17 cellular contexts compared by ENCODE assay signal in genomic region chr12:16266085-16266484, GRCh38. TPM values are rescaled to one million over a fixed set of nuclear protein-coding genes. Genes with fewer than 3 reads are reported as not detected.
DNase-seq lines count a peak whose midpoint lies in the region; ATAC-seq and TF ChIP-seq lines count a peak whose summit lies in the region.
"Had no signal": no experiment of that assay in that cellular context is flagged by ENCODE, and none has a peak within 500 bp of the region (broad histone marks: within the 10 kb centered on the region; RNA-seq: fewer than 3 reads in every experiment).

No MANE protein-coding gene starts in this region.

- no peak for TF ChIP-seq POLR2A in uterus (IDR thresholded peaks at IDR 0.05)

- H3K27me3 ChIP-seq in upper lobe of right lung (no peaks in the 10 kb centered on the region), uterus (no peaks in the 10 kb centered on the region)
- H3K27me3 ChIP-seq: BLaER1 had no signal

- no peak overlapping the region for H3K4me3 Mint-ChIP-seq in activated CD4-positive, alpha-beta T cell treated with anti-CD3 and anti-CD28 coated beads for 36 hours
- H3K4me3 Mint-ChIP-seq: CD8-positive, alpha-beta memory T cell; HFFc6 had no signal

- no peaks in the 10 kb centered on the region for H3K27me3 Mint-ChIP-seq in activated CD4-positive, alpha-beta T cell treated with anti-CD3 and anti-CD28 coated beads for 36 hours

- H3K9me3 Mint-ChIP-seq in activated CD4-positive, alpha-beta T cell treated with anti-CD3 and anti-CD28 coated beads for 36 hours (ENCODE audit: low read depth): peaks cover 7% of the 10 kb centered on the region
- H3K9me3 Mint-ChIP-seq: HFFc6 had no signal

- intact Hi-C loops in upper lobe of right lung (cut with DNase I) (no loop called here), uterus (cut with DNase I; ENCODE audit: low total_unique reads) (no loop called here)
- intact Hi-C loops in activated CD4-positive, alpha-beta T cell treated with anti-CD3 and anti-CD28 coated beads for 36 hours (cut with DNase I, micrococcal nuclease): no loop called here

- H3K36me3 ChIP-seq in upper lobe of right lung (no peaks in the 10 kb centered on the region), uterus (no peaks in the 10 kb centered on the region)
- H3K36me3 ChIP-seq: BLaER1 had no signal

- no peaks in the 10 kb centered on the region for H3K36me3 Mint-ChIP-seq in activated CD4-positive, alpha-beta T cell treated with anti-CD3 and anti-CD28 coated beads for 36 hours (ENCODE audit: low read depth)
- H3K36me3 Mint-ChIP-seq: CD8-positive, alpha-beta memory T cell had no signal

- peak; percentile 51 for DNase-seq in amniotic epithelial cell (ENCODE audit: low read depth)
- peak; percentile 18 for DNase-seq in inferior parietal cortex (ENCODE audit: extremely low spot score)
- peak; percentile 15 for DNase-seq in skeletal muscle cell (ENCODE audit: low read depth)
- DNase-seq in upper lobe of right lung: no peak
- no peak for DNase-seq in uterus
- DNase-seq in activated CD4-positive, alpha-beta T cell treated with anti-CD3 and anti-CD28 coated beads for 36 hours: no peak
- DNase-seq: AML-193; CD8-positive, alpha-beta memory T cell; DMS53; HCEC 1CT; HFFc6 had no signal

- H3K27ac ChIP-seq in upper lobe of right lung: no peak overlapping the region
- no peak overlapping the region for H3K27ac ChIP-seq in uterus
- H3K27ac ChIP-seq: BLaER1, HL-60 had no signal

- H3K9me3 ChIP-seq in upper lobe of right lung (no peaks in the 10 kb centered on the region), uterus (no peaks in the 10 kb centered on the region)

- POLR2A ChIA-PET in activated CD4-positive, alpha-beta T cell treated with anti-CD3 and anti-CD28 coated beads for 36 hours (lab: Charles Lee): no interaction called here

- no peaks in the 10 kb centered on the region for H3K4me1 Mint-ChIP-seq in activated CD4-positive, alpha-beta T cell treated with anti-CD3 and anti-CD28 coated beads for 36 hours
- H3K4me1 Mint-ChIP-seq: CD8-positive, alpha-beta memory T cell had no signal

- ATAC-seq in upper lobe of right lung: peak; percentile 94
- no peak for ATAC-seq in HG03139 (IDR thresholded peaks at IDR 0.05; ENCODE audit: unreplicated experiment)
- ATAC-seq in activated CD4-positive, alpha-beta T cell treated with anti-CD3 and anti-CD28 coated beads for 36 hours: no peak

- H3K27ac Mint-ChIP-seq in activated CD4-positive, alpha-beta T cell treated with anti-CD3 and anti-CD28 coated beads for 36 hours: no peak overlapping the region
- H3K27ac Mint-ChIP-seq: CD8-positive, alpha-beta memory T cell; HFFc6 had no signal

- CTCF ChIA-PET in activated CD4-positive, alpha-beta T cell treated with anti-CD3 and anti-CD28 coated beads for 36 hours (lab: Charles Lee): no interaction called here

- H3K4me3 ChIP-seq in skeletal muscle cell (ENCODE audit: low read depth, low read length) (no peak overlapping the region), upper lobe of right lung (no peak overlapping the region), uterus (no peak overlapping the region)
- H3K4me3 ChIP-seq: BLaER1 had no signal

- TF ChIP-seq CTCF in upper lobe of right lung (IDR thresholded peaks at IDR 0.05): no peak
- TF ChIP-seq CTCF in uterus (IDR thresholded peaks at IDR 0.05): no peak

- H3K4me1 ChIP-seq in upper lobe of right lung: no peaks in the 10 kb centered on the region
- no peaks in the 10 kb centered on the region for H3K4me1 ChIP-seq in uterus
- H3K4me1 ChIP-seq: BLaER1 had no signal

RNA-seq across cellular contexts. Expression of gene SLC15A5, which starts 11.4 kb away (rescaled TPM):
- total RNA-seq in upper lobe of right lung: not detected
- not detected for total RNA-seq in uterus
- not detected for total RNA-seq in activated CD4-positive, alpha-beta T cell treated with anti-CD3 and anti-CD28 coated beads for 36 hours
- total RNA-seq: A673; CD8-positive, alpha-beta memory T cell; Daoy; H4; HFFc6 had no signal

Comparison
In these comparisons a context has a peak if more than half of its experiments do, and no peak if none do; other contexts are left out.
1. DNase-seq: peak in amniotic epithelial cell (single experiment), inferior parietal cortex (single experiment) and skeletal muscle cell (single experiment); none in upper lobe of right lung (single experiment), uterus (0 of 2) and activated CD4-positive, alpha-beta T cell treated with anti-CD3 and anti-CD28 coated beads for 36 hours (single experiment).